Comparison of ENCODE assay signal across 8 cellular contexts in the genomic region with DNA sequence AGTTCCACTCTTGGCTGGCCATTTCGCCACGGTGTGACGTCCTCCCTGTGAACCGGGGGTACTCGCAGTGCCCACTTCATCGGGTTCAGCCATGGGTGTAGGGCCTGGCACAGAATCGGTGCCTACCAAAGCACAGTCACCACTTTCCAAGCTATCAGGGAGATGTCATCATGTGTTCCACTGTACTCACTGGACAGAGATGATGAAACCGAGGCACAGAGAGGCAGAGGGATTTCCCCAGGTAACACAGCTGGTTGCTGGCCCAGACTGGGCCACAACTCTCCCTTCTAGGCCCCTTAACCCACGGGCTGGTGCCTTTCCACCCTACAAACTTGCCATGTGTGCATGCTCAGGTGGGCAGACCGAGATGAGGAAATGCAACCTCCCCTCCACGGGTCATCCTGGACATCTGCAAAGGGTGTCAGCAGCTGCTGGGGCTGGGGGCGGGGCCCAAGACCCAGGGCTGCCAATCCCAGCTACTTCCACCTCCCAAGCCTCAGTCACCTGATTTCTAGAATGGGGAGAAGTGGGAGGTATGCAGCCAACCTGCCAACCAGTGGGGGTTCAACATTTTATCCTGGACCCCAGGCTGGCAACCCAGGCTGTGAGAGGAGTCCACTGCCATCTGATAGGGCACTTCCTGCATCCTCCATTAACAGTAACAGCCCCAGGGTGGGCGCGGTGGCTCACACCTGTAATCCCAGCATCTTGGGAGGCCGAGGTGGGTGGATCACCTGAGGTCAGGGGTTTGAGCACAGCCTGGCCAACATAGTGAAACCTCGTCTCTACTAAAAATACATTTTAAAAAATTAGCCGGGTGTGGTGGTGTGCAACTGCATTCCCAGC. TPM values are rescaled to one million over a fixed set of nuclear protein-coding genes. Genes with fewer than 3 reads are reported as not detected.
DNase-seq lines count a peak whose midpoint lies in the region; ATAC-seq and TF ChIP-seq lines count a peak whose summit lies in the region.

No MANE protein-coding gene starts in this region.

- H3K27me3 ChIP-seq in gastrocnemius medialis (no peaks in the 10 kb centered on the region), prostate gland (replicated peaks; ENCODE audit: insufficient read depth) (no peaks in the 10 kb centered on the region)

- H3K36me3 ChIP-seq in gastrocnemius medialis (no peaks in the 10 kb centered on the region), prostate gland (no peaks in the 10 kb centered on the region)

- TF ChIP-seq POLR2A in gastrocnemius medialis (IDR thresholded peaks at IDR 0.05): no peak
- no peak for TF ChIP-seq POLR2A in prostate gland (IDR thresholded peaks at IDR 0.05)

- ATAC-seq in GM18498 (IDR thresholded peaks at IDR 0.05; ENCODE audit: unreplicated experiment): peak; percentile 42
- ATAC-seq in HG02588 (IDR thresholded peaks at IDR 0.05; ENCODE audit: unreplicated experiment): peak; percentile 44
- peak in 1 of 2 donors; percentile 34 for ATAC-seq in gastrocnemius medialis
- no peak for ATAC-seq in GM19467 (IDR thresholded peaks at IDR 0.05; ENCODE audit: unreplicated experiment)

- 85% methylated on average over 17 of the region's 17 CpGs for WGBS in prostate gland

- H3K4me3 ChIP-seq in choroid plexus epithelial cell (ENCODE audit: low read depth, low read length): no peak overlapping the region
- H3K4me3 ChIP-seq in gastrocnemius medialis: no peak overlapping the region
- no peak overlapping the region for H3K4me3 ChIP-seq in prostate gland

- H3K4me1 ChIP-seq in gastrocnemius medialis (peaks cover 0 to 4% of the 10 kb centered on the region in 2 donors), prostate gland (replicated peaks) (no peaks in the 10 kb centered on the region)

- TF ChIP-seq CTCF in choroid plexus epithelial cell (conservative IDR thresholded peaks at IDR 0.05; ENCODE audit: low read depth, low read length) (no peak), gastrocnemius medialis (IDR thresholded peaks at IDR 0.05 in 4 of 5, conservative IDR thresholded peaks at IDR 0.05 in 1 of 5) (no peak), prostate gland (IDR thresholded peaks at IDR 0.05) (no peak)

- H3K27ac ChIP-seq in gastrocnemius medialis (peak overlapping the region; percentile 40 to 69 (median 54)), prostate gland (no peak overlapping the region)

- intact Hi-C loops in gastrocnemius medialis (cut with DNase I; ENCODE audit: low total_unique reads) (no loop called here), prostate gland (cut with DNase I) (no loop called here)

- H3K9me3 ChIP-seq in gastrocnemius medialis (no peaks in the 10 kb centered on the region), prostate gland (no peaks in the 10 kb centered on the region)

- DNase-seq in SKM-1 (lab: John Stamatoyannopoulos, UW; ENCODE audit: unreplicated experiment) (peak; percentile 65), choroid plexus epithelial cell (ENCODE audit: low read depth) (peak; percentile 59), gastrocnemius medialis (no peak), prostate gland (ENCODE audit: low spot score) (no peak), LoVo (ENCODE audit: low spot score) (no peak)

- in situ Hi-C loops in gastrocnemius medialis (cut with MboI; ENCODE audit: low sequenced_read_pairs in 4 of 4): no loop called here

RNA-seq across cellular contexts. Expression of a gene that starts 0.9 kb away (rescaled TPM):
- total RNA-seq in gastrocnemius medialis: 1 to 10 TPM; 4.7 to 8.1 (median 5.2) TPM
- 10 to 100 TPM in 1 of 2 donors, 1 to 10 TPM in 1; 5.5 to 11.4 TPM for total RNA-seq in prostate gland

RNA-seq across cellular contexts. Expression of a gene that starts 6.5 kb away (rescaled TPM):
- total RNA-seq in gastrocnemius medialis (10 to 100 TPM; 50.3 to 71.2 (median 51.2) TPM), prostate gland (100 to 1,000 TPM in 1 of 2 donors, 10 to 100 TPM in 1; 60.3 to 130 TPM)

RNA-seq across cellular contexts. Expression of a gene that starts 23.3 kb away (rescaled TPM):
- total RNA-seq in gastrocnemius medialis: 10 to 100 TPM; 36.4 to 87.6 (median 47.7) TPM
- 100 to 1,000 TPM; 117 TPM for total RNA-seq in prostate gland

RNA-seq across cellular contexts. Expression of a gene that starts 44.3 kb away (rescaled TPM):
- 10 to 100 TPM in 2 of 4 donors, 1 to 10 TPM in 2; 3.2 to 10.6 (median 9.6) TPM for total RNA-seq in gastrocnemius medialis
- total RNA-seq in prostate gland: 10 to 100 TPM; 20.4 to 24.1 TPM

Comparison
In these comparisons a context has a peak if more than half of its experiments do, and no peak if none do; other contexts are left out.
1. DNase-seq: peak in SKM-1 (single experiment) and choroid plexus epithelial cell (single experiment); none in gastrocnemius medialis (0 of 2), prostate gland (single experiment) and LoVo (single experiment).
2. H3K27ac ChIP-seq: peak in gastrocnemius medialis (4 of 4); none in prostate gland (0 of 2).